In the genomic region with DNA sequence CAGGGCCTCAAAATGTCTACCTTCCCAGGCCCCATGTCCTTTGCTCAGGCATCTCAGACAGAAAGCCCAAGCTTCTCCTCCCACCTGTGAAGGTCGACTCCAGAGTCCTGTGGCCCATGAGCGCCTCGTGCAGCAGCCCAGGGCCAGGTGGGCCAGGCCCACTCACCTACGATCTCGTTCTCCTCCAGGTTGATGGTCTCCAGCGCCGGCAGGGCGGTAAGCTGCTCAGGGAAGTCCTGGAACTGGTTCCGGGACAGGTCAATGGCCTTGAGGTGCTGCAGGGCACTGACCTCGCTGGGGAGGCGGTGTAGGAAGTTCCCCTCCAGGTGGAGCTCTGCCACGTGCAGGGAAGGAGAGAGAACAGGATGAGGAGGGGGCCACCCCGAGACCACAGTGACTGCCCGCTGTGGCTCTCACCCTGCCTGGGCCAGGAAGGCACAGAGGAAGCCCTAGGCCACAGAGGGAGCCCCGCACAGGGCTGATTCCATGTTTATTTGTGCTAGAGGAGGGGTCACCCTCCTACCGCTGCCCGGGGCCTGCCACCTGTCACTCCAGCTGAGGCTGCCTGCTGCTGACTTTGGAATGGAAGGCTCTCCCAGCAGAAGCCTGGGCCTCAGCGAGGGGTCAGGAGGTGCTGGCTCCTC, we compare ENCODE assay signal across 12 cellular contexts. TPM values are rescaled to one million over a fixed set of nuclear protein-coding genes. Genes with fewer than 3 reads are reported as not detected.
A peak's percentile ranks its signal among the peaks of the same experiment; 100 is the strongest.
DNase-seq lines count a peak whose midpoint lies in the region; ATAC-seq, FAIRE-seq and TF ChIP-seq lines count a peak whose summit lies in the region.
"Had no signal": no experiment of that assay in that cellular context is flagged by ENCODE, and none has a peak within 500 bp of the region (broad histone marks: within the 10 kb centered on the region; RNA-seq: fewer than 3 reads in every experiment).

No MANE protein-coding gene starts in this region.

- intact Hi-C loops in PC-3 (cut with micrococcal nuclease) (no loop called here), kidney (cut with DNase I) (no loop called here)

- no peak overlapping the region for H3K27ac ChIP-seq in PC-3 (ENCODE audit: low read length)
- H3K27ac ChIP-seq in kidney (ENCODE audit: low read depth in 2 of 2, low read length in 2 of 2): no peak overlapping the region

- BruUV-seq in PC-3 (replicated peaks; lab: Mats Ljungman, UMichigan): no TSS peak

- no peak overlapping the region for H2AFZ ChIP-seq in PC-3 (ENCODE audit: low read length)

- no peak overlapping the region for H3K4me2 ChIP-seq in PC-3 (ENCODE audit: low read length)

- POLR2A ChIA-PET in PC-3 (lab: Charles Lee; ENCODE audit: unreplicated experiment): no interaction called here

- no peaks in the 10 kb centered on the region for H3F3A ChIP-seq in PC-3 (ENCODE audit: low read length, unreplicated experiment)

- H3K9me2 ChIP-seq in PC-3 (replicated peaks; ENCODE audit: low read length): no peaks in the 10 kb centered on the region

- FAIRE-seq in kidney (lab: Jason Lieb, UNC): no peak

- no peaks in the 10 kb centered on the region for H3K27me3 ChIP-seq in PC-3 (ENCODE audit: low read length)

- TF ChIP-seq CTCF in PC-3 (conservative IDR thresholded peaks at IDR 0.05; ENCODE audit: low read depth, low read length) (peak; percentile 20; the same call in 1 of the 2 replicates), kidney (IDR thresholded peaks at IDR 0.05; ENCODE audit: borderline replicate concordance, extremely low read depth, insufficient read depth) (no peak)

- H3K27ac Mint-ChIP-seq in T-helper 1 cell treated with Interleukin-12 subunit alpha and Interleukin-12 subunit beta and Interleukin-4 antibody, amounts not matched to agents 30 μg/mL and 1 μg/mL, for 36 hours: peak overlapping the region; percentile 39
- no peak overlapping the region for H3K27ac Mint-ChIP-seq in stimulated activated naive B cell treated with anti-CD40 and anti-IgM and Interleukin-4, amounts not matched to agents 10 μg/mL and 1 μg/mL and 100 μg/mL, for 72 hours

- no peak for DNase-seq in T-helper 1 cell
- DNase-seq in PC-3: no peak
- peak; percentile 73 for DNase-seq in kidney
- DNase-seq in stimulated activated naive B cell treated with anti-CD40 and anti-IgM and Interleukin-4, amounts not matched to agents 10 μg/mL and 1 μg/mL and 100 μg/mL, for 72 hours: no peak
- DNase-seq in putamen (ENCODE audit: low spot score): no peak
- no peak for DNase-seq in hippocampal formation (lab: John Stamatoyannopoulos, UW)
- DNase-seq: activated CD4-positive, alpha-beta T cell treated with anti-CD3 and anti-CD28 coated beads, Interleukin-2, amount 50 U/mL, for 4 hours; effector CD4-positive, alpha-beta T cell; GF-D8; NCI-H446 had no signal

- H3K4me1 ChIP-seq in PC-3 (ENCODE audit: insufficient read depth, low read length) (peaks cover 11% of the 10 kb centered on the region), kidney (ENCODE audit: control insufficient read depth in 1 of 2, insufficient read depth in 1 of 2, low read depth in 1 of 2, low read length in 2 of 2) (no peaks in the 10 kb centered on the region)

- CTCF ChIA-PET in PC-3 (lab: Charles Lee): no interaction called here

- no peaks in the 10 kb centered on the region for H4K20me1 ChIP-seq in PC-3 (ENCODE audit: low read length)

- H3K4me1 Mint-ChIP-seq in T-helper 1 cell treated with Interleukin-12 subunit alpha and Interleukin-12 subunit beta and Interleukin-4 antibody, amounts not matched to agents 30 μg/mL and 1 μg/mL, for 36 hours (ENCODE audit: low read depth): peaks cover 8% of the 10 kb centered on the region
- H3K4me1 Mint-ChIP-seq in stimulated activated naive B cell treated with anti-CD40 and anti-IgM and Interleukin-4, amounts not matched to agents 10 μg/mL and 1 μg/mL and 100 μg/mL, for 72 hours: peaks cover 31 to 40% of the 10 kb centered on the region in 2 donors

- H3K36me3 ChIP-seq in PC-3 (ENCODE audit: low read depth, low read length) (no peaks in the 10 kb centered on the region), kidney (ENCODE audit: control insufficient read depth in 1 of 2, insufficient read depth in 2 of 2, low read length in 2 of 2) (no peaks in the 10 kb centered on the region)

- no peaks in the 10 kb centered on the region for H3K79me2 ChIP-seq in PC-3 (ENCODE audit: low read length)

- no peaks in the 10 kb centered on the region for H3K36me3 Mint-ChIP-seq in T-helper 1 cell treated with Interleukin-12 subunit alpha and Interleukin-12 subunit beta and Interleukin-4 antibody, amounts not matched to agents 30 μg/mL and 1 μg/mL, for 36 hours (ENCODE audit: low read depth)
- no peaks in the 10 kb centered on the region for H3K36me3 Mint-ChIP-seq in stimulated activated naive B cell treated with anti-CD40 and anti-IgM and Interleukin-4, amounts not matched to agents 10 μg/mL and 1 μg/mL and 100 μg/mL, for 72 hours

- H3K9ac ChIP-seq in PC-3 (ENCODE audit: low read length): no peak overlapping the region
- H3K9ac ChIP-seq in kidney (ENCODE audit: low read length in 2 of 2): no peak overlapping the region

- no peaks in the 10 kb centered on the region for H3K9me3 ChIP-seq in PC-3 (ENCODE audit: low read length)
- no peaks in the 10 kb centered on the region for H3K9me3 ChIP-seq in kidney (ENCODE audit: control insufficient read depth in 1 of 2, low read length in 2 of 2)

- no peak overlapping the region for H3K4me3 Mint-ChIP-seq in T-helper 1 cell treated with Interleukin-12 subunit alpha and Interleukin-12 subunit beta and Interleukin-4 antibody, amounts not matched to agents 30 μg/mL and 1 μg/mL, for 36 hours
- H3K4me3 Mint-ChIP-seq in stimulated activated naive B cell treated with anti-CD40 and anti-IgM and Interleukin-4, amounts not matched to agents 10 μg/mL and 1 μg/mL and 100 μg/mL, for 72 hours: peak overlapping the region in 1 of 2 donors; percentile 19

- no peak for ATAC-seq in PC-3
- peak; percentile 7 to 24 for ATAC-seq in stimulated activated naive B cell treated with anti-CD40 and anti-IgM and Interleukin-4, amounts not matched to agents 10 μg/mL and 1 μg/mL and 100 μg/mL, for 72 hours (replicated peaks)
- no peak for ATAC-seq in activated CD4-positive, CD25-positive, alpha-beta regulatory T cell treated with anti-CD3 and anti-CD28 coated beads, Interleukin-2, amount 50 U/mL, for 24 hours

- no peak overlapping the region for H3K4me3 ChIP-seq in PC-3 (ENCODE audit: low read length)
- H3K4me3 ChIP-seq in kidney (ENCODE audit: low read length in 2 of 2): no peak overlapping the region

- no peaks in the 10 kb centered on the region for H3K27me3 Mint-ChIP-seq in T-helper 1 cell treated with Interleukin-12 subunit alpha and Interleukin-12 subunit beta and Interleukin-4 antibody, amounts not matched to agents 30 μg/mL and 1 μg/mL, for 36 hours (ENCODE audit: low read depth)
- H3K27me3 Mint-ChIP-seq in stimulated activated naive B cell treated with anti-CD40 and anti-IgM and Interleukin-4, amounts not matched to agents 10 μg/mL and 1 μg/mL and 100 μg/mL, for 72 hours: peaks cover 22% of the 10 kb centered on the region in 2 donors

- H3K9me3 Mint-ChIP-seq in T-helper 1 cell treated with Interleukin-12 subunit alpha and Interleukin-12 subunit beta and Interleukin-4 antibody, amounts not matched to agents 30 μg/mL and 1 μg/mL, for 36 hours: no peaks in the 10 kb centered on the region
- H3K9me3 Mint-ChIP-seq in stimulated activated naive B cell treated with anti-CD40 and anti-IgM and Interleukin-4, amounts not matched to agents 10 μg/mL and 1 μg/mL and 100 μg/mL, for 72 hours: no peaks in the 10 kb centered on the region

RNA-seq across cellular contexts. Expression of a gene that starts 40.0 kb away (rescaled TPM):
- not detected in 2 replicates for total RNA-seq in PC-3 (2014; rRNA removed)
- 0.09 TPM for total RNA-seq in kidney
- not detected for polyA plus RNA-seq in kidney (ENCODE audit: insufficient read depth, low read depth, low replicate concordance)

RNA-seq across cellular contexts. Expression of a gene that starts 58.6 kb away (rescaled TPM):
- total RNA-seq in PC-3 (2014; rRNA removed) (58.7 and 59.0 TPM in 2 replicates), kidney (6.0 TPM)
- polyA plus RNA-seq in kidney (ENCODE audit: insufficient read depth, low read depth, low replicate concordance): 6.3 TPM

Comparison
In these comparisons a context has a peak if more than half of its experiments do, and no peak if none do; other contexts are left out.
1. ATAC-seq: peak in stimulated activated naive B cell treated with anti-CD40 and anti-IgM and Interleukin-4, amounts not matched to agents 10 μg/mL and 1 μg/mL and 100 μg/mL, for 72 hours (2 of 2); none in PC-3 (single experiment) and activated CD4-positive, CD25-positive, alpha-beta regulatory T cell treated with anti-CD3 and anti-CD28 coated beads, Interleukin-2, amount 50 U/mL, for 24 hours (0 of 2).